11 cellular contexts compared by ENCODE assay signal in genomic region chr12:89347325-89347829, GRCh38. TPM values are rescaled to one million over a fixed set of nuclear protein-coding genes. Genes with fewer than 3 reads are reported as not detected.
DNase-seq lines count a peak whose midpoint lies in the region; ATAC-seq, FAIRE-seq and TF ChIP-seq lines count a peak whose summit lies in the region.
"Had no signal": no experiment of that assay in that cellular context is flagged by ENCODE, and none has a peak within 500 bp of the region (broad histone marks: within the 10 kb centered on the region; RNA-seq: fewer than 3 reads in every experiment).

No MANE protein-coding gene starts in this region.

- H3K4me1 ChIP-seq in cardiac muscle cell (ENCODE audit: low read depth) (peaks cover 44% of the 10 kb centered on the region), HepG2 (ENCODE audit: insufficient read depth, low read length) (peaks cover 66% of the 10 kb centered on the region)
- peaks cover 26 to 43% of the 10 kb centered on the region in 2 donors for H3K4me1 ChIP-seq in naive thymus-derived CD4-positive, alpha-beta T cell (ENCODE audit: control insufficient read depth in 2 of 2, insufficient read depth in 2 of 2, low read length in 2 of 2)

- no peak overlapping the region for H2AFZ ChIP-seq in HepG2 (ENCODE audit: low read length)

- peak overlapping the region; percentile 91 for H3K27ac Mint-ChIP-seq in activated CD4-positive, alpha-beta memory T cell treated with anti-CD3 and anti-CD28 coated beads, Interleukin-2, amount 10 ng/mL, durations not matched to agents 7 days and 5 days
- no peak overlapping the region for H3K27ac Mint-ChIP-seq in type B pancreatic cell
- peak overlapping the region in 1 of 9 donors; percentile 83 for H3K27ac Mint-ChIP-seq in naive thymus-derived CD4-positive, alpha-beta T cell
- H3K27ac Mint-ChIP-seq: CD4-positive, alpha-beta T cell had no signal

- peak overlapping the region; percentile 98 for H3K4me3 Mint-ChIP-seq in activated CD4-positive, alpha-beta memory T cell treated with anti-CD3 and anti-CD28 coated beads, Interleukin-2, amount 10 ng/mL, durations not matched to agents 7 days and 5 days
- H3K4me3 Mint-ChIP-seq in type B pancreatic cell = peak overlapping the region; percentile 58
- H3K4me3 Mint-ChIP-seq in naive thymus-derived CD4-positive, alpha-beta T cell = peak overlapping the region in 1 of 10 donors; percentile 98
- H3K4me3 Mint-ChIP-seq: CD4-positive, alpha-beta T cell had no signal

- no peak overlapping the region for H3K4me3 ChIP-seq in cardiac muscle cell
- H3K4me3 ChIP-seq in HepG2 (replicated peaks in 1 of 3; ENCODE audit: insufficient read depth in 1 of 3, low read depth in 2 of 3, low read length in 3 of 3) = peak overlapping the region in 2 of 3 experiments; percentile 28 to 98; a peak in 3 of 6 replicates
- H3K4me3 ChIP-seq in naive thymus-derived CD4-positive, alpha-beta T cell (ENCODE audit: low read length) = no peak overlapping the region

- TF ChIP-seq RAD21 in HepG2 (CRISPR knock-in tag; IDR thresholded peaks at IDR 0.05) = no peak

- in situ Hi-C loops in HepG2 (cut with HindIII; ENCODE audit: extremely low pct_ligation_motif_present, low pct_unique_long_range_greater_than_20kb) = loop anchor here (25.0 kb wide), 1 partner anchor 285 kb away; no protein-coding TSS in a partner anchor

- no peak for ATAC-seq in left ventricle myocardium superior
- no peak for ATAC-seq in HepG2
- ATAC-seq in naive thymus-derived CD4-positive, alpha-beta T cell = no peak
- no peak for ATAC-seq in HG03135 (IDR thresholded peaks at IDR 0.05; ENCODE audit: unreplicated experiment)

- CTCF ChIA-PET in activated CD4-positive, alpha-beta memory T cell treated with anti-CD3 and anti-CD28 coated beads, Interleukin-2, amount 10 ng/mL, durations not matched to agents 7 days and 5 days (lab: Charles Lee) = interaction anchor here (0.7 to 9.8 kb wide), 12 partner anchors 102 to 328 kb away, joined by 3 to 92 read pairs (median 11); no protein-coding TSS in a partner anchor
- CTCF ChIA-PET in HepG2 (lab: Yijun Ruan, JAX; ENCODE audit: low intra/inter-chr PET ratio, low total read pairs) = no interaction called here
- CTCF ChIA-PET in naive thymus-derived CD4-positive, alpha-beta T cell (lab: Charles Lee) = interaction anchor here (1.0 kb wide), 1 partner anchor 328 kb away, joined by 3 read pairs; no protein-coding TSS in a partner anchor

- peak in 1 of 2 donors; percentile 17 for DNase-seq in cardiac muscle cell (ENCODE audit: low read depth in 1 of 2, low spot score in 1 of 2)
- DNase-seq in left ventricle myocardium superior = no peak
- DNase-seq in activated CD4-positive, alpha-beta memory T cell treated with anti-CD3 and anti-CD28 coated beads, Interleukin-2, amount 10 ng/mL, durations not matched to agents 7 days and 5 days = no peak
- DNase-seq in HepG2 (ENCODE audit: low spot score) = no peak
- DNase-seq in type B pancreatic cell (ENCODE audit: extremely low spot score, unreplicated experiment) = no peak
- no peak for DNase-seq in GM12891 (ENCODE audit: insufficient read length, low spot score)
- DNase-seq in naive thymus-derived CD4-positive, alpha-beta T cell = no peak
- DNase-seq: CD4-positive, alpha-beta T cell; NCI-H2227 treated with DMSO at 0.1 percent for 48 hours; retina had no signal

- H3K36me3 Mint-ChIP-seq in activated CD4-positive, alpha-beta memory T cell treated with anti-CD3 and anti-CD28 coated beads, Interleukin-2, amount 10 ng/mL, durations not matched to agents 7 days and 5 days (ENCODE audit: low read depth) = peaks cover 81% of the 10 kb centered on the region
- peaks cover 12% of the 10 kb centered on the region for H3K36me3 Mint-ChIP-seq in type B pancreatic cell
- H3K36me3 Mint-ChIP-seq in naive thymus-derived CD4-positive, alpha-beta T cell = peaks cover 0 to 47% (median 0%) of the 10 kb centered on the region in 5 donors

- TF ChIP-seq POLR2A in HepG2 (IDR thresholded peaks at IDR 0.05; ENCODE audit: insufficient read depth in 1 of 2, low read depth in 2 of 2, low read length in 2 of 2) (peak; percentile 15 to 57; a peak in 3 of 4 replicates), GM12891 (IDR thresholded peaks at IDR 0.05; ENCODE audit: low read depth, low read length) (no peak)

- FAIRE-seq in HepG2 (lab: Jason Lieb, UNC) (no peak), GM12891 (lab: Jason Lieb, UNC) (no peak)

- H3K36me3 ChIP-seq in cardiac muscle cell = peaks cover 16% of the 10 kb centered on the region
- H3K36me3 ChIP-seq in HepG2 (replicated peaks in 1 of 2; ENCODE audit: control insufficient read depth in 1 of 2, insufficient read depth in 2 of 2, low read length in 2 of 2) = peaks cover 8 to 26% of the 10 kb centered on the region in 2 experiments
- no peaks in the 10 kb centered on the region for H3K36me3 ChIP-seq in naive thymus-derived CD4-positive, alpha-beta T cell (ENCODE audit: control insufficient read depth in 2 of 3, insufficient read depth in 3 of 3, low read length in 3 of 3)

- peaks cover 8% of the 10 kb centered on the region for H3K9me3 Mint-ChIP-seq in activated CD4-positive, alpha-beta memory T cell treated with anti-CD3 and anti-CD28 coated beads, Interleukin-2, amount 10 ng/mL, durations not matched to agents 7 days and 5 days
- H3K9me3 Mint-ChIP-seq in type B pancreatic cell = peaks cover 4% of the 10 kb centered on the region
- H3K9me3 Mint-ChIP-seq in naive thymus-derived CD4-positive, alpha-beta T cell = peaks cover 0 to 3% (median 0%) of the 10 kb centered on the region in 11 donors
- H3K9me3 Mint-ChIP-seq: CD4-positive, alpha-beta T cell had no signal

- TF ChIP-seq EP300 in HepG2 (IDR thresholded peaks at IDR 0.05; ENCODE audit: low read depth in 2 of 2, low read length in 2 of 2) = no peak
- no peak for TF ChIP-seq EP300 in HepG2 (CRISPR knock-in tag; IDR thresholded peaks at IDR 0.05; ENCODE audit: borderline replicate concordance)

- H3K27ac ChIP-seq in cardiac muscle cell (peak overlapping the region; percentile 94), HepG2 (ENCODE audit: extremely low read length, insufficient read depth, low read length) (peak overlapping the region; percentile 89)
- no peak overlapping the region for H3K27ac ChIP-seq in naive thymus-derived CD4-positive, alpha-beta T cell (ENCODE audit: low read depth, low read length)

- peak overlapping the region; percentile 94 for H3K4me2 ChIP-seq in HepG2 (ENCODE audit: low read depth, low read length)

- H3K9ac ChIP-seq in HepG2 (ENCODE audit: insufficient read depth, low read depth, low read length) = no peak overlapping the region

- TF ChIP-seq CTCF in cardiac muscle cell (IDR thresholded peaks at IDR 0.05; ENCODE audit: low read depth, low read length) (no peak), HepG2 (CRISPR knock-in tag; IDR thresholded peaks at IDR 0.05) (no peak), type B pancreatic cell (conservative IDR thresholded peaks at IDR 0.05) (no peak)

- peaks cover 51% of the 10 kb centered on the region for H4K20me1 ChIP-seq in HepG2 (ENCODE audit: insufficient read depth, low read length)

- no peaks in the 10 kb centered on the region for H3K27me3 Mint-ChIP-seq in activated CD4-positive, alpha-beta memory T cell treated with anti-CD3 and anti-CD28 coated beads, Interleukin-2, amount 10 ng/mL, durations not matched to agents 7 days and 5 days
- peaks cover 10% of the 10 kb centered on the region for H3K27me3 Mint-ChIP-seq in type B pancreatic cell
- peaks cover 0 to 2% (median 0%) of the 10 kb centered on the region in 5 donors for H3K27me3 Mint-ChIP-seq in naive thymus-derived CD4-positive, alpha-beta T cell
- H3K27me3 Mint-ChIP-seq: CD4-positive, alpha-beta T cell had no signal

- intact Hi-C loops in left ventricle myocardium superior (cut with micrococcal nuclease) = no loop called here
- intact Hi-C loops in HepG2 (cut with micrococcal nuclease; ENCODE audit: unreplicated experiment) = loop anchor here (2.0 kb wide), 1 partner anchor 297 kb away; no protein-coding TSS in a partner anchor
- intact Hi-C loops in naive thymus-derived CD4-positive, alpha-beta T cell (cut with micrococcal nuclease) = no loop called here

- BruUV-seq in HepG2 (replicated peaks; lab: Mats Ljungman, UMichigan) = no TSS peak

- 78% methylated on average over 3 of the region's 3 CpGs for WGBS in HepG2 (ENCODE audit: low lambda C conversion rate)

- POLR2A ChIA-PET in activated CD4-positive, alpha-beta memory T cell treated with anti-CD3 and anti-CD28 coated beads, Interleukin-2, amount 10 ng/mL, durations not matched to agents 7 days and 5 days (lab: Charles Lee) = interaction anchor here (1.0 to 10.5 kb wide), 22 partner anchors 14 to 330 kb away, joined by 3 to 293 read pairs (median 8); partner anchors contain the start of genes GALNT4 and POC1B
- POLR2A ChIA-PET in HepG2 (lab: Yijun Ruan, JAX) = interaction anchor here (1.3 to 3.9 kb wide), 3 partner anchors 10 to 32 kb away, joined by 3 to 13 read pairs (median 7); no protein-coding TSS in a partner anchor
- POLR2A ChIA-PET in naive thymus-derived CD4-positive, alpha-beta T cell (lab: Charles Lee) = interaction anchor here (0.8 kb wide), 1 partner anchor 9 kb away, joined by 4 read pairs; no protein-coding TSS in a partner anchor

- peaks cover 54% of the 10 kb centered on the region for H3K4me1 Mint-ChIP-seq in activated CD4-positive, alpha-beta memory T cell treated with anti-CD3 and anti-CD28 coated beads, Interleukin-2, amount 10 ng/mL, durations not matched to agents 7 days and 5 days
- peaks cover 65% of the 10 kb centered on the region for H3K4me1 Mint-ChIP-seq in type B pancreatic cell (ENCODE audit: unreplicated experiment)
- H3K4me1 Mint-ChIP-seq in naive thymus-derived CD4-positive, alpha-beta T cell = peaks cover 30 to 66% (median 39%) of the 10 kb centered on the region in 7 donors

- H3K27me3 ChIP-seq in cardiac muscle cell (no peaks in the 10 kb centered on the region), HepG2 (ENCODE audit: control insufficient read depth in 1 of 2, insufficient read depth in 2 of 2, low read length in 2 of 2) (peaks cover 0 to 9% of the 10 kb centered on the region in 2 experiments; a peak in 1 of 5 replicates)
- no peaks in the 10 kb centered on the region for H3K27me3 ChIP-seq in naive thymus-derived CD4-positive, alpha-beta T cell (ENCODE audit: control insufficient read depth in 2 of 2, insufficient read depth in 2 of 2, low read length in 2 of 2)

- H3K79me2 ChIP-seq in HepG2 (ENCODE audit: insufficient read depth, low read length) = peaks cover 48% of the 10 kb centered on the region

- H3K9me3 ChIP-seq in cardiac muscle cell (ENCODE audit: low read depth) (no peaks in the 10 kb centered on the region), HepG2 (ENCODE audit: low read length) (no peaks in the 10 kb centered on the region)
- no peaks in the 10 kb centered on the region for H3K9me3 ChIP-seq in naive thymus-derived CD4-positive, alpha-beta T cell (ENCODE audit: control insufficient read depth in 2 of 3, low read length in 3 of 3)

RNA-seq across cellular contexts. Expression of gene DUSP6, which starts 4.9 kb away (rescaled TPM):
- total RNA-seq in cardiac muscle cell = 200 and 260 TPM in 2 replicates
- polyA plus RNA-seq in cardiac muscle cell = 177 and 191 TPM in 2 replicates
- 23.0 TPM for total RNA-seq in left ventricle myocardium superior
- 100 to 1,000 TPM; 170 to 171 TPM for total RNA-seq in activated CD4-positive, alpha-beta memory T cell treated with anti-CD3 and anti-CD28 coated beads, Interleukin-2, amount 10 ng/mL, durations not matched to agents 7 days and 5 days
- 37.0 and 40.9 TPM in 2 replicates for total RNA-seq in HepG2 (2016; rRNA removed; fragmentation: Illumina TruSeq; extraction: Trizol)
- total RNA-seq in HepG2 (2016; cell fraction: cytosol; rRNA removed; fragmentation: Illumina TruSeq; extraction: Trizol; ENCODE audit: low read depth) = 4.4 and 4.7 TPM in 2 replicates
- total RNA-seq in HepG2 (2016; cell fraction: insoluble cytoplasmic fraction; rRNA removed; fragmentation: Illumina TruSeq; extraction: Trizol) = 36.2 and 41.6 TPM in 2 replicates
- 13.7 and 14.2 TPM in 2 replicates for total RNA-seq in HepG2 (2016; cell fraction: membrane; rRNA removed; fragmentation: Illumina TruSeq; extraction: Trizol)
- 52.5 and 56.1 TPM in 2 replicates for total RNA-seq in HepG2 (2016; cell fraction: nucleus; rRNA removed; fragmentation: Illumina TruSeq; extraction: Trizol)
- polyA plus RNA-seq in HepG2 (2011; rRNA removed) = 161 and 175 TPM in 2 replicates
- polyA plus RNA-seq in HepG2 (2011; cell fraction: cytosol; rRNA removed) = 140 and 159 TPM in 2 replicates
- 198 and 204 TPM in 2 replicates for polyA plus RNA-seq in HepG2 (2011; cell fraction: nucleus; rRNA removed)
- polyA plus RNA-seq in HepG2 (2012) = 101 and 134 TPM in 2 replicates
- 1.2 and 1.4 TPM in 2 replicates for polyA plus RNA-seq in HepG2 (2016; cell fraction: cytosol; fragmentation: Illumina TruSeq; extraction: Trizol; ENCODE audit: low read depth)
- polyA plus RNA-seq in HepG2 (2016; cell fraction: insoluble cytoplasmic fraction; fragmentation: Illumina TruSeq; extraction: Trizol; ENCODE audit: low read depth) = 31.8 and 35.1 TPM in 2 replicates
- 4.5 and 5.5 TPM in 2 replicates for polyA plus RNA-seq in HepG2 (2016; cell fraction: membrane; fragmentation: Illumina TruSeq; extraction: Trizol; ENCODE audit: low read depth)
- polyA plus RNA-seq in HepG2 (2016; cell fraction: nucleus; fragmentation: Illumina TruSeq; extraction: Trizol; ENCODE audit: insufficient read depth, low read depth) = 62.5 and 77.8 TPM in 2 replicates
- 3.5 and 736 TPM in 2 replicates for polyA minus RNA-seq in HepG2 (2011; rRNA and poly(A)+ RNA removed; ENCODE audit: low replicate concordance)
- polyA minus RNA-seq in HepG2 (2011; cell fraction: cytosol; rRNA and poly(A)+ RNA removed) = 161 and 182 TPM in 2 replicates
- 194 and 220 TPM in 2 replicates for polyA minus RNA-seq in HepG2 (2011; cell fraction: nucleus; rRNA and poly(A)+ RNA removed)
- 43.0 TPM in 2 replicates for total RNA-seq in type B pancreatic cell (ENCODE audit: low replicate concordance)
- 0.19 TPM for polyA plus RNA-seq in GM12891 (2012; ENCODE audit: low read depth, missing spikeins)
- 100 to 1,000 TPM in 1 of 5 experiments, 10 to 100 TPM in 2, 1 to 10 TPM in 2; 2.7 to 225 (median 33.8) TPM for total RNA-seq in naive thymus-derived CD4-positive, alpha-beta T cell
- polyA plus RNA-seq in naive thymus-derived CD4-positive, alpha-beta T cell = 1 to 10 TPM in 1 of 2 donors, under 1 TPM in 1; 0.45 to 1.1 TPM

Comparison
In these comparisons a context has a peak if more than half of its experiments do, and no peak if none do; other contexts are left out.
1. H3K4me3 ChIP-seq: peak in HepG2 (2 of 3); none in cardiac muscle cell (single experiment) and naive thymus-derived CD4-positive, alpha-beta T cell (single experiment).